In genomic region chr6:32108727-32109113, GRCh38 we compare ENCODE assay signal across 9 cellular contexts. TPM values are rescaled to one million over a fixed set of nuclear protein-coding genes. Genes with fewer than 3 reads are reported as not detected.
DNase-seq lines count a peak whose midpoint lies in the region; ATAC-seq and TF ChIP-seq lines count a peak whose summit lies in the region.
"Had no signal": no experiment of that assay in that cellular context is flagged by ENCODE, and none has a peak within 500 bp of the region (broad histone marks: within the 10 kb centered on the region; RNA-seq: fewer than 3 reads in every experiment).

No MANE protein-coding gene starts in this region.

- BruUV-seq in OCI-LY7 (replicated peaks; lab: Mats Ljungman, UMichigan): no TSS peak

- CTCF ChIA-PET in activated naive CD4-positive, alpha-beta T cell treated with anti-CD3 and anti-CD28 coated beads, Interleukin-2, amount 10 ng/mL, durations not matched to agents 7 days and 5 days (lab: Charles Lee): no interaction called here
- CTCF ChIA-PET in OCI-LY7 (lab: Charles Lee; ENCODE audit: unreplicated experiment): no interaction called here

- no peaks in the 10 kb centered on the region for H3K4me1 ChIP-seq in OCI-LY7 (ENCODE audit: insufficient read depth, low read length, poor library complexity, severe bottlenecking)

- H3K4me3 Mint-ChIP-seq in activated naive CD4-positive, alpha-beta T cell treated with anti-CD3 and anti-CD28 coated beads, Interleukin-2, amount 10 ng/mL, durations not matched to agents 7 days and 5 days: no peak overlapping the region
- H3K4me3 Mint-ChIP-seq in nephron progenitor cell: peak overlapping the region; percentile 3
- peak overlapping the region; percentile 72 for H3K4me3 Mint-ChIP-seq in type B pancreatic cell
- H3K4me3 Mint-ChIP-seq in immature natural killer cell: no peak overlapping the region
- H3K4me3 Mint-ChIP-seq: activated T-cell treated with anti-CD3 and anti-CD28 coated beads, Interleukin-2, amount 50 U/mL, for 24 hours had no signal

- POLR2A ChIA-PET in OCI-LY7 (lab: Charles Lee): interaction anchor here (0.5 kb wide), 1 partner anchor 24 kb away, joined by 3 read pairs; no protein-coding TSS in a partner anchor

- H3K36me3 ChIP-seq in OCI-LY7 (ENCODE audit: insufficient read depth, low read length): no peaks in the 10 kb centered on the region; the same call in 1 of the 2 replicates

- peaks cover 47% of the 10 kb centered on the region for H3K27me3 Mint-ChIP-seq in activated naive CD4-positive, alpha-beta T cell treated with anti-CD3 and anti-CD28 coated beads, Interleukin-2, amount 10 ng/mL, durations not matched to agents 7 days and 5 days
- H3K27me3 Mint-ChIP-seq in nephron progenitor cell (ENCODE audit: low read depth, poor library complexity) (peaks cover 67% of the 10 kb centered on the region), type B pancreatic cell (peaks cover 32% of the 10 kb centered on the region), immature natural killer cell (ENCODE audit: low read depth in 3 of 3) (peaks cover 4 to 18% (median 13%) of the 10 kb centered on the region in 3 donors)

- DNase-seq in activated naive CD4-positive, alpha-beta T cell treated with anti-CD3 and anti-CD28 coated beads, Interleukin-2, amount 50 U/mL, for 72 hours (ENCODE audit: low spot score in 2 of 2): no peak
- no peak for DNase-seq in activated naive CD4-positive, alpha-beta T cell treated with anti-CD3 and anti-CD28 coated beads, Interleukin-2, amount 10 ng/mL, durations not matched to agents 7 days and 5 days
- DNase-seq in fibroblast of pulmonary artery (ENCODE audit: low read depth) (no peak), nephron progenitor cell (no peak), type B pancreatic cell (ENCODE audit: extremely low spot score, unreplicated experiment) (no peak), OCI-LY7 (ENCODE audit: low spot score) (no peak), immature natural killer cell (no peak)
- DNase-seq: activated T-cell treated with anti-CD3 and anti-CD28 coated beads, Interleukin-2, amount 50 U/mL, for 24 hours had no signal

- no peaks in the 10 kb centered on the region for H3K9me3 ChIP-seq in OCI-LY7 (ENCODE audit: low read length)

- no peaks in the 10 kb centered on the region for H3K79me2 ChIP-seq in OCI-LY7 (ENCODE audit: insufficient read depth, low read depth, low read length)

- no peaks in the 10 kb centered on the region for H3K4me1 Mint-ChIP-seq in activated naive CD4-positive, alpha-beta T cell treated with anti-CD3 and anti-CD28 coated beads, Interleukin-2, amount 10 ng/mL, durations not matched to agents 7 days and 5 days
- H3K4me1 Mint-ChIP-seq in nephron progenitor cell: peaks cover 32% of the 10 kb centered on the region
- H3K4me1 Mint-ChIP-seq in type B pancreatic cell (ENCODE audit: unreplicated experiment): peaks cover 39% of the 10 kb centered on the region
- peaks cover 0 to 13% of the 10 kb centered on the region in 2 donors for H3K4me1 Mint-ChIP-seq in immature natural killer cell

- intact Hi-C loops in OCI-LY7 (cut with micrococcal nuclease; ENCODE audit: unreplicated experiment): no loop called here

- H3K36me3 Mint-ChIP-seq in activated naive CD4-positive, alpha-beta T cell treated with anti-CD3 and anti-CD28 coated beads, Interleukin-2, amount 50 U/mL, for 72 hours: no peaks in the 10 kb centered on the region
- H3K36me3 Mint-ChIP-seq in activated naive CD4-positive, alpha-beta T cell treated with anti-CD3 and anti-CD28 coated beads, Interleukin-2, amount 10 ng/mL, durations not matched to agents 7 days and 5 days: peaks cover 4% of the 10 kb centered on the region
- no peaks in the 10 kb centered on the region for H3K36me3 Mint-ChIP-seq in nephron progenitor cell (ENCODE audit: low read depth)
- H3K36me3 Mint-ChIP-seq in type B pancreatic cell: peaks cover 20% of the 10 kb centered on the region
- H3K36me3 Mint-ChIP-seq in immature natural killer cell: no peaks in the 10 kb centered on the region

- no peaks in the 10 kb centered on the region for H3K9me3 Mint-ChIP-seq in activated naive CD4-positive, alpha-beta T cell treated with anti-CD3 and anti-CD28 coated beads, Interleukin-2, amount 50 U/mL, for 72 hours
- H3K9me3 Mint-ChIP-seq in activated naive CD4-positive, alpha-beta T cell treated with anti-CD3 and anti-CD28 coated beads, Interleukin-2, amount 10 ng/mL, durations not matched to agents 7 days and 5 days: no peaks in the 10 kb centered on the region
- no peaks in the 10 kb centered on the region for H3K9me3 Mint-ChIP-seq in nephron progenitor cell
- H3K9me3 Mint-ChIP-seq in type B pancreatic cell: no peaks in the 10 kb centered on the region
- H3K9me3 Mint-ChIP-seq in immature natural killer cell: no peaks in the 10 kb centered on the region
- H3K9me3 Mint-ChIP-seq: activated T-cell treated with anti-CD3 and anti-CD28 coated beads, Interleukin-2, amount 50 U/mL, for 24 hours had no signal

- H3K4me2 ChIP-seq in OCI-LY7 (ENCODE audit: low read length): no peak overlapping the region

- no peak for TF ChIP-seq CTCF in fibroblast of pulmonary artery (IDR thresholded peaks at IDR 0.05; ENCODE audit: low read length, missing control alignments)
- no peak for TF ChIP-seq CTCF in nephron progenitor cell (IDR thresholded peaks at IDR 0.05)
- no peak for TF ChIP-seq CTCF in type B pancreatic cell (conservative IDR thresholded peaks at IDR 0.05)
- no peak for TF ChIP-seq CTCF in OCI-LY7 (conservative IDR thresholded peaks at IDR 0.05; ENCODE audit: low read length)

- no peaks in the 10 kb centered on the region for H3K9me2 ChIP-seq in OCI-LY7 (ENCODE audit: insufficient read depth, low read length)

- H3K4me3 ChIP-seq in fibroblast of pulmonary artery (replicated peaks; ENCODE audit: low read depth, low read length): peak overlapping the region; percentile 41
- H3K4me3 ChIP-seq in OCI-LY7 (ENCODE audit: low read depth, low read length, poor library complexity, severe bottlenecking): no peak overlapping the region

- no peak overlapping the region for H3K27ac ChIP-seq in OCI-LY7 (ENCODE audit: low read depth, low read length, poor library complexity, severe bottlenecking)

- peak; percentile 4 to 14 for ATAC-seq in activated naive CD4-positive, alpha-beta T cell treated with anti-CD3 and anti-CD28 coated beads, Interleukin-2, amount 50 U/mL, for 72 hours
- no peak for ATAC-seq in HG03175 (IDR thresholded peaks at IDR 0.05; ENCODE audit: unreplicated experiment)

- peak overlapping the region in 1 of 2 donors; percentile 80 for H3K27ac Mint-ChIP-seq in activated naive CD4-positive, alpha-beta T cell treated with anti-CD3 and anti-CD28 coated beads, Interleukin-2, amount 50 U/mL, for 72 hours
- no peak overlapping the region for H3K27ac Mint-ChIP-seq in activated naive CD4-positive, alpha-beta T cell treated with anti-CD3 and anti-CD28 coated beads, Interleukin-2, amount 10 ng/mL, durations not matched to agents 7 days and 5 days
- H3K27ac Mint-ChIP-seq in nephron progenitor cell (no peak overlapping the region), type B pancreatic cell (peak overlapping the region; percentile 50), immature natural killer cell (no peak overlapping the region)
- H3K27ac Mint-ChIP-seq: activated T-cell treated with anti-CD3 and anti-CD28 coated beads, Interleukin-2, amount 50 U/mL, for 24 hours had no signal

- H2AFZ ChIP-seq in OCI-LY7 (ENCODE audit: low read length): no peak overlapping the region

- H4K20me1 ChIP-seq in OCI-LY7 (ENCODE audit: insufficient read depth, low read length): no peaks in the 10 kb centered on the region; the same call in 1 of the 2 replicates

RNA-seq across cellular contexts. Expression of gene TNXB, which starts 0.4 kb away (rescaled TPM):
- total RNA-seq in activated naive CD4-positive, alpha-beta T cell treated with anti-CD3 and anti-CD28 coated beads, Interleukin-2, amount 50 U/mL, for 72 hours: 10 to 100 TPM; 10.1 to 30.4 TPM
- total RNA-seq in type B pancreatic cell (ENCODE audit: low replicate concordance) (20.8 and 22.2 TPM in 2 replicates), OCI-LY7 (2022) (9.2 and 10.5 TPM in 2 replicates)
- total RNA-seq in OCI-LY7 (2014; rRNA removed; shearing (Covaris generic)): 1.7 and 7.1 TPM in 2 replicates
- polyA plus RNA-seq in immature natural killer cell: not detected

RNA-seq across cellular contexts. Expression of gene ATF6B, which starts 19.3 kb away (rescaled TPM):
- total RNA-seq in activated naive CD4-positive, alpha-beta T cell treated with anti-CD3 and anti-CD28 coated beads, Interleukin-2, amount 50 U/mL, for 72 hours: 100 to 1,000 TPM in 1 of 2 donors, 10 to 100 TPM in 1; 87.5 to 101 TPM
- total RNA-seq in type B pancreatic cell (ENCODE audit: low replicate concordance) (95.8 and 99.3 TPM in 2 replicates), OCI-LY7 (2022) (122 and 125 TPM in 2 replicates)
- 44.8 and 57.7 TPM in 2 replicates for total RNA-seq in OCI-LY7 (2014; rRNA removed; shearing (Covaris generic))
- polyA plus RNA-seq in immature natural killer cell: 10 to 100 TPM; 19.1 to 39.6 (median 20.7) TPM

RNA-seq across cellular contexts. Expression of gene FKBPL, which starts 21.4 kb away (rescaled TPM):
- 10 to 100 TPM in 1 of 2 donors, 1 to 10 TPM in 1; 9.3 to 15.8 TPM for total RNA-seq in activated naive CD4-positive, alpha-beta T cell treated with anti-CD3 and anti-CD28 coated beads, Interleukin-2, amount 50 U/mL, for 72 hours
- total RNA-seq in type B pancreatic cell (ENCODE audit: low replicate concordance): 8.4 and 10.1 TPM in 2 replicates
- total RNA-seq in OCI-LY7 (2014; rRNA removed; shearing (Covaris generic)): 10.1 and 11.6 TPM in 2 replicates
- 8.2 and 8.4 TPM in 2 replicates for total RNA-seq in OCI-LY7 (2022)
- 1 to 10 TPM; 2.9 to 3.5 (median 3.2) TPM for polyA plus RNA-seq in immature natural killer cell

RNA-seq across cellular contexts. Expression of gene PRRT1, which starts 43.0 kb away (rescaled TPM):
- total RNA-seq in activated naive CD4-positive, alpha-beta T cell treated with anti-CD3 and anti-CD28 coated beads, Interleukin-2, amount 50 U/mL, for 72 hours: under 1 TPM; 0.77 to 0.84 TPM
- total RNA-seq in type B pancreatic cell (ENCODE audit: low replicate concordance) (1.00 and 2.7 TPM in 2 replicates), OCI-LY7 (2022) (2.4 and 3.5 TPM in 2 replicates)
- total RNA-seq in OCI-LY7 (2014; rRNA removed; shearing (Covaris generic)): 0.13 and 0.47 TPM in 2 replicates
- not detected for polyA plus RNA-seq in immature natural killer cell

RNA-seq across cellular contexts. Expression of gene PPT2, which starts 45.2 kb away (rescaled TPM):
- 10 to 100 TPM; 13.6 to 18.7 TPM for total RNA-seq in activated naive CD4-positive, alpha-beta T cell treated with anti-CD3 and anti-CD28 coated beads, Interleukin-2, amount 50 U/mL, for 72 hours
- total RNA-seq in type B pancreatic cell (ENCODE audit: low replicate concordance) (44.1 and 46.9 TPM in 2 replicates), OCI-LY7 (2022) (34.1 and 39.0 TPM in 2 replicates)
- total RNA-seq in OCI-LY7 (2014; rRNA removed; shearing (Covaris generic)): 111 and 130 TPM in 2 replicates
- 10 to 100 TPM; 13.1 to 17.0 (median 16.0) TPM for polyA plus RNA-seq in immature natural killer cell

Comparison
In these comparisons a context has a peak if more than half of its experiments do, and no peak if none do; other contexts are left out.
1. H3K4me3 Mint-ChIP-seq: peak in nephron progenitor cell (single experiment) and type B pancreatic cell (single experiment); none in activated naive CD4-positive, alpha-beta T cell treated with anti-CD3 and anti-CD28 coated beads, Interleukin-2, amount 10 ng/mL, durations not matched to agents 7 days and 5 days (single experiment) and immature natural killer cell (0 of 5).